10 cellular contexts compared by ENCODE assay signal in genomic region chr7:26284995-26285632, GRCh38. TPM values are rescaled to one million over a fixed set of nuclear protein-coding genes. Genes with fewer than 3 reads are reported as not detected.
A peak's percentile ranks its signal among the peaks of the same experiment; 100 is the strongest.
DNase-seq lines count a peak whose midpoint lies in the region; ATAC-seq and TF ChIP-seq lines count a peak whose summit lies in the region.
"Had no signal": no experiment of that assay in that cellular context is flagged by ENCODE, and none has a peak within 500 bp of the region (broad histone marks: within the 10 kb centered on the region; RNA-seq: fewer than 3 reads in every experiment).

No MANE protein-coding gene starts in this region.

- TF ChIP-seq POLR2A in IMR-90 (IDR thresholded peaks at IDR 0.05; ENCODE audit: low read depth, low read length): no peak

- H3K4me3 Mint-ChIP-seq in memory B cell: no peak overlapping the region

- no peak for ATAC-seq in IMR-90 (ENCODE audit: low read depth)
- ATAC-seq in memory B cell (ENCODE audit: low read depth): peak; percentile 44
- ATAC-seq in HG03175 (IDR thresholded peaks at IDR 0.05; ENCODE audit: unreplicated experiment): no peak
- ATAC-seq: heart left ventricle had no signal

- dilution Hi-C loops in IMR-90 (cut with HindIII; ENCODE audit: low sequenced_read_pairs, unreplicated experiment): no loop called here

- TF ChIP-seq RAD21 in IMR-90 (IDR thresholded peaks at IDR 0.05; ENCODE audit: low read length) (peak; percentile 13; the same call in 1 of the 2 replicates), SK-N-SH (IDR thresholded peaks at IDR 0.05; ENCODE audit: low read length) (peak; percentile 49)

- in situ Hi-C loops in IMR-90 (cut with MboI; ENCODE audit: low sequenced_read_pairs): no loop called here

- no peak overlapping the region for H3K4ac ChIP-seq in IMR-90 (ENCODE audit: low read depth, low read length)

- no peaks in the 10 kb centered on the region for H3K9me3 Mint-ChIP-seq in memory B cell

- POLR2A ChIA-PET in IMR-90 (lab: Charles Lee; ENCODE audit: unreplicated experiment) (interaction anchor here (0.6 kb wide), 1 partner anchor 206 kb away, joined by 3 read pairs; no protein-coding TSS in a partner anchor), SK-N-SH (lab: Yijun Ruan, JAX) (no interaction called here)

- H3K9me3 ChIP-seq in IMR-90 (ENCODE audit: control insufficient read depth, insufficient read depth, low read length) (no peaks in the 10 kb centered on the region), SK-N-SH (no peaks in the 10 kb centered on the region)
- H3K9me3 ChIP-seq: heart left ventricle had no signal

- H3K27me3 ChIP-seq in IMR-90 (ENCODE audit: control insufficient read depth, insufficient read depth, low read length) (no peaks in the 10 kb centered on the region), SK-N-SH (ENCODE audit: insufficient read depth) (no peaks in the 10 kb centered on the region), H7 (ENCODE audit: control insufficient read depth, insufficient read depth, low read length) (no peaks in the 10 kb centered on the region)
- H3K27me3 ChIP-seq: heart left ventricle had no signal

- TF ChIP-seq CTCF in IMR-90 (conservative IDR thresholded peaks at IDR 0.05; ENCODE audit: low read depth, low read length) (no peak), SK-N-SH (IDR thresholded peaks at IDR 0.05) (peak; percentile 35)

- no peaks in the 10 kb centered on the region for H3K9me2 ChIP-seq in SK-N-SH

- no peak overlapping the region for H4K91ac ChIP-seq in IMR-90 (ENCODE audit: insufficient read depth, low read depth, low read length)

- H3F3A ChIP-seq in SK-N-SH (replicated peaks; ENCODE audit: insufficient read depth): no peaks in the 10 kb centered on the region

- H3K4me2 ChIP-seq in IMR-90 (ENCODE audit: low read depth, low read length): no peak overlapping the region
- no peak overlapping the region for H3K4me2 ChIP-seq in SK-N-SH

- H3K9ac ChIP-seq in IMR-90 (ENCODE audit: low read depth, low read length) (no peak overlapping the region), SK-N-SH (no peak overlapping the region)
- H3K9ac ChIP-seq: parathyroid adenoma had no signal

- H2AFZ ChIP-seq in IMR-90 (replicated peaks; ENCODE audit: low read length, poor library complexity): no peak overlapping the region
- H2AFZ ChIP-seq in SK-N-SH (ENCODE audit: low read depth): no peak overlapping the region
- H2AFZ ChIP-seq: parathyroid adenoma had no signal

- H3K27ac ChIP-seq in IMR-90 (ENCODE audit: insufficient read depth, low read length): no peak overlapping the region
- no peak overlapping the region for H3K27ac ChIP-seq in SK-N-SH (ENCODE audit: low read depth in 2 of 2, low read length in 1 of 2)
- H3K27ac ChIP-seq: heart left ventricle, parathyroid adenoma had no signal

- no peak overlapping the region for H2AK9ac ChIP-seq in IMR-90 (replicated peaks; ENCODE audit: low read depth, low read length, poor library complexity)

- H3K79me2 ChIP-seq in SK-N-SH (ENCODE audit: insufficient read depth): no peaks in the 10 kb centered on the region
- H3K79me2 ChIP-seq: parathyroid adenoma had no signal

- H3K9me1 ChIP-seq in IMR-90 (ENCODE audit: insufficient read depth, low read length): no peaks in the 10 kb centered on the region

- TF ChIP-seq EP300 in SK-N-SH (IDR thresholded peaks at IDR 0.05; ENCODE audit: borderline replicate concordance in 1 of 2, low read depth in 1 of 2, low read length in 1 of 2): no peak

- H3K36me3 ChIP-seq in IMR-90 (ENCODE audit: control insufficient read depth, insufficient read depth, low read length) (no peaks in the 10 kb centered on the region), SK-N-SH (replicated peaks in 1 of 2; ENCODE audit: control insufficient read depth in 1 of 2, insufficient read depth in 2 of 2, low read length in 1 of 2) (no peaks in the 10 kb centered on the region), H7 (replicated peaks; ENCODE audit: control insufficient read depth, insufficient read depth, low read length) (no peaks in the 10 kb centered on the region)
- H3K36me3 ChIP-seq: heart left ventricle had no signal

- no peaks in the 10 kb centered on the region for H3K4me1 ChIP-seq in IMR-90 (ENCODE audit: control insufficient read depth, insufficient read depth, low read length)
- H3K4me1 ChIP-seq in SK-N-SH (ENCODE audit: control insufficient read depth in 1 of 2, insufficient read depth in 2 of 2, low read depth in 1 of 2, low read length in 1 of 2): no peaks in the 10 kb centered on the region
- H3K4me1 ChIP-seq: heart left ventricle, parathyroid adenoma had no signal

- no peaks in the 10 kb centered on the region for H3K36me3 Mint-ChIP-seq in memory B cell

- no peak overlapping the region for H3K14ac ChIP-seq in IMR-90 (replicated peaks; ENCODE audit: low read depth, low read length)

- CTCF ChIA-PET in IMR-90 (lab: Yijun Ruan, JAX) (interaction anchor here (0.6 to 0.7 kb wide), 3 partner anchors 27 to 1798 kb away, joined by 3 read pairs; no protein-coding TSS in a partner anchor), SK-N-SH (lab: Yijun Ruan, JAX) (interaction anchor here (0.7 to 1.9 kb wide), 12 partner anchors 17 to 393 kb away, joined by 3 to 8 read pairs (median 3); no protein-coding TSS in a partner anchor)

- no peak overlapping the region for H3K27ac Mint-ChIP-seq in memory B cell

- H2BK15ac ChIP-seq in IMR-90 (ENCODE audit: low read depth, low read length): no peak overlapping the region

- H3K4me1 Mint-ChIP-seq in memory B cell: no peaks in the 10 kb centered on the region

- H4K5ac ChIP-seq in IMR-90 (ENCODE audit: low read depth, low read length): no peak overlapping the region

- H3K23ac ChIP-seq in IMR-90 (ENCODE audit: low read depth, low read length): no peak overlapping the region

- H3K27me3 Mint-ChIP-seq in memory B cell: no peaks in the 10 kb centered on the region

- peak; percentile 22 for DNase-seq in NCI-H1092 treated with DMSO at 0.1 percent for 48 hours (lab: John Stamatoyannopoulos, UW)
- DNase-seq in NCI-H1092 (lab: John Stamatoyannopoulos, UW): no peak
- no peak for DNase-seq in IMR-90
- peak; percentile 42 for DNase-seq in SK-N-SH
- no peak for DNase-seq in memory B cell (ENCODE audit: low spot score in 2 of 2)
- no peak for DNase-seq in kidney glomerular epithelial cell (lab: John Stamatoyannopoulos, UW)
- DNase-seq in H7: no peak
- DNase-seq: heart left ventricle had no signal

- H4K20me1 ChIP-seq in IMR-90 (ENCODE audit: insufficient read depth, low read length) (no peaks in the 10 kb centered on the region), SK-N-SH (ENCODE audit: insufficient read depth) (no peaks in the 10 kb centered on the region)

- H3K56ac ChIP-seq in IMR-90 (ENCODE audit: extremely low read depth, insufficient read depth, low read length): no peak overlapping the region

- no peak overlapping the region for H2BK20ac ChIP-seq in IMR-90 (ENCODE audit: low read depth, low read length)

- WGBS in IMR-90 (ENCODE audit: extremely low coverage in 2 of 2, insufficient read length in 1 of 2), 2 experiments: no CpG with 5 or more reads among the region's 5 CpGs
- 54% methylated on average over 5 of the region's 5 CpGs for WGBS in SK-N-SH (ENCODE audit: low lambda C conversion rate)

- no peaks in the 10 kb centered on the region for H3K79me1 ChIP-seq in IMR-90 (ENCODE audit: low read depth in 1 of 2, low read length in 2 of 2)

- intact Hi-C loops in IMR-90 (cut with micrococcal nuclease): no loop called here

- no peak overlapping the region for H3K18ac ChIP-seq in IMR-90 (ENCODE audit: low read depth, low read length)

- no TSS peak for BruUV-seq in IMR-90 (replicated peaks; lab: Mats Ljungman, UMichigan)

- H4K8ac ChIP-seq in IMR-90 (ENCODE audit: low read depth in 2 of 2, low read length in 2 of 2): no peak overlapping the region

- H2BK120ac ChIP-seq in IMR-90 (ENCODE audit: low read depth, low read length): no peak overlapping the region

- H2AK5ac ChIP-seq in IMR-90 (ENCODE audit: low read depth, low read length): no peak overlapping the region

- H3K4me3 ChIP-seq in IMR-90 (ENCODE audit: insufficient read depth, low read depth, low read length) (no peak overlapping the region), SK-N-SH (ENCODE audit: low read depth in 2 of 2, low read length in 1 of 2) (no peak overlapping the region), H7 (ENCODE audit: insufficient read depth, low read depth, low read length) (no peak overlapping the region)
- H3K4me3 ChIP-seq: heart left ventricle had no signal

- H2BK5ac ChIP-seq in IMR-90 (ENCODE audit: low read depth, low read length, poor library complexity, severe bottlenecking): no peak overlapping the region

TF ChIP-seq in IMR-90, 13 proteins besides CTCF, POLR2A, EP300 and RAD21 (continues in another document):
- TF ChIP-seq MAFK (IDR thresholded peaks at IDR 0.05; ENCODE audit: low read depth, low read length) (no peak), CHD1 (IDR thresholded peaks at IDR 0.05; ENCODE audit: low read depth, low read length) (no peak), RCOR1 (IDR thresholded peaks at IDR 0.05; ENCODE audit: insufficient replicate concordance, low read length) (no peak), USF2 (IDR thresholded peaks at IDR 0.05; ENCODE audit: low read depth, low read length) (no peak)

TF ChIP-seq in SK-N-SH, 30 proteins besides CTCF, POLR2A, EP300 and RAD21 (continues in another document):
- TF ChIP-seq TEAD4 (IDR thresholded peaks at IDR 0.05; ENCODE audit: borderline replicate concordance, insufficient read depth) (no peak), FOXJ3 (CRISPR knock-in tag; IDR thresholded peaks at IDR 0.05) (no peak), TCF12 (IDR thresholded peaks at IDR 0.05) (no peak), MAX (IDR thresholded peaks at IDR 0.05; ENCODE audit: low read depth) (no peak), PBX3 (IDR thresholded peaks at IDR 0.05) (no peak), YY1 (IDR thresholded peaks at IDR 0.05; ENCODE audit: low read depth) (no peak)

RNA-seq across cellular contexts. Expression of gene SNX10, which starts 6.5 kb away (rescaled TPM):
- total RNA-seq in IMR-90 (2012; rRNA removed): not detected in 2 replicates
- not detected in 2 replicates for polyA plus RNA-seq in IMR-90 (2012; rRNA removed)
- polyA plus RNA-seq in IMR-90 (2012; cell fraction: cytosol; rRNA removed): not detected in 2 replicates
- not detected in 2 replicates for polyA plus RNA-seq in IMR-90 (2012; cell fraction: nucleus; rRNA removed; ENCODE audit: low replicate concordance)
- polyA plus RNA-seq in SK-N-SH (2012; rRNA removed): 0.02 and 0.13 TPM in 2 replicates
- polyA plus RNA-seq in SK-N-SH (2012; cell fraction: cytosol; rRNA removed): 0.09 and 0.21 TPM in 2 replicates
- 0.07 and 0.12 TPM in 2 replicates for polyA plus RNA-seq in SK-N-SH (2012; cell fraction: nucleus; rRNA removed)
- total RNA-seq in H7 (2014; rRNA removed; shearing (Covaris generic)): 16.2 and 17.6 TPM in 2 replicates

Comparison
In these comparisons a context has a peak if more than half of its experiments do, and no peak if none do; other contexts are left out.
1. DNase-seq: peak in NCI-H1092 treated with DMSO at 0.1 percent for 48 hours (single experiment) and SK-N-SH (single experiment); none in NCI-H1092 (single experiment), IMR-90 (single experiment), memory B cell (0 of 2), kidney glomerular epithelial cell (single experiment) and H7 (single experiment).
2. RNA of gene SNX10, which starts 6.5 kb away (total RNA-seq): 16.2 to 17.6 TPM in H7; not detected in IMR-90; every median in the first group is over 10 times any median in the second.